8 cellular contexts compared by ENCODE assay signal in genomic region chr1:203673550-203674411, GRCh38. TPM values are rescaled to one million over a fixed set of nuclear protein-coding genes. Genes with fewer than 3 reads are reported as not detected.
DNase-seq lines count a peak whose midpoint lies in the region; ATAC-seq and TF ChIP-seq lines count a peak whose summit lies in the region.

No MANE protein-coding gene starts in this region.

- ATAC-seq in natural killer cell, result peak; percentile 75 to 91 (median 81)
- ATAC-seq in GM18505 (IDR thresholded peaks at IDR 0.05; ENCODE audit: unreplicated experiment), result no peak

- peak; percentile 24 for TF ChIP-seq CTCF in GM13977 (IDR thresholded peaks at IDR 0.05; ENCODE audit: extremely low read depth, insufficient read depth, missing control alignments)
- peak; percentile 44 for TF ChIP-seq CTCF in epithelial cell of esophagus (IDR thresholded peaks at IDR 0.05; ENCODE audit: insufficient read depth, low read depth, low read length, missing control alignments)
- peak; percentile 50 for TF ChIP-seq CTCF in natural killer cell (IDR thresholded peaks at IDR 0.05)
- peak in 2 of 7 experiments; percentile 5 to 10 for TF ChIP-seq CTCF in stomach (IDR thresholded peaks at IDR 0.05)

- H3K4me3 Mint-ChIP-seq in natural killer cell, result peak overlapping the region; percentile 90

- H3K36me3 ChIP-seq in stomach, result no peaks in the 10 kb centered on the region

- H3K36me3 Mint-ChIP-seq in natural killer cell, result no peaks in the 10 kb centered on the region

- DNase-seq in GM13977 (ENCODE audit: low spot score) (peak; percentile 53), epithelial cell of esophagus (ENCODE audit: low read depth) (peak; percentile 92), natural killer cell (peak; percentile 70), stomach (peak; percentile 38), D341Med (ENCODE audit: low spot score) (no peak)
- DNase-seq in NK-92 treated with Interleukin-12 subunit alpha and Interleukin-12 subunit beta, amount 100 ng/mL, for 24 hours (lab: John Stamatoyannopoulos, UW), result peak; percentile 81
- peak; percentile 55 for DNase-seq in activated CD8-positive, alpha-beta memory T cell treated with anti-CD3 and anti-CD28 coated beads, Interleukin-2, amount 50 U/mL, for 1 hour (ENCODE audit: extremely low read depth)

- TF ChIP-seq POLR2A in stomach (IDR thresholded peaks at IDR 0.05) (no peak), GM18505 (IDR thresholded peaks at IDR 0.05; ENCODE audit: borderline replicate concordance, extremely low read depth, insufficient read depth, insufficient read length) (no peak)

- H3K9me3 Mint-ChIP-seq in natural killer cell, result no peaks in the 10 kb centered on the region

- no peaks in the 10 kb centered on the region for H3K27me3 ChIP-seq in stomach

- H3K4me1 ChIP-seq in stomach, result peaks cover 43 to 98% (median 71%) of the 10 kb centered on the region in 4 donors

- intact Hi-C loops in natural killer cell (cut with micrococcal nuclease), result loop anchor here (1.0 to 5.0 kb wide), 9 partner anchors 9 to 386 kb away; partner anchors contain the start of genes ATP2B4 and LAX1
- intact Hi-C loops in stomach (cut with DNase I; ENCODE audit: low total_unique reads), result no loop called here

- peak overlapping the region; percentile 93 to 99 for H3K27ac Mint-ChIP-seq in natural killer cell

- H3K27me3 Mint-ChIP-seq in natural killer cell (ENCODE audit: low read depth in 2 of 2), result no peaks in the 10 kb centered on the region

- in situ Hi-C loops in GM13977 (cut with MboI; ENCODE audit: low pct_unique_long_range_greater_than_20kb, low sequenced_read_pairs, unreplicated experiment), result no loop called here

- WGBS in stomach, 5 donors, result 21 to 57% (median 46%) methylated on average over 13 of the region's 13 CpGs

- peaks cover 76 to 89% of the 10 kb centered on the region in 2 donors for H3K4me1 Mint-ChIP-seq in natural killer cell

- H3K4me3 ChIP-seq in epithelial cell of esophagus (ENCODE audit: low read length), result no peak overlapping the region
- no peak overlapping the region for H3K4me3 ChIP-seq in stomach

- TF ChIP-seq EP300 in stomach (IDR thresholded peaks at IDR 0.05), result no peak

- H3K27ac ChIP-seq in stomach, result peak overlapping the region; percentile 60 to 87 (median 80)

- H3K9me3 ChIP-seq in stomach, result no peaks in the 10 kb centered on the region

RNA-seq across cellular contexts. Expression of gene ATP2B4, which starts 47.1 kb away (rescaled TPM):
- total RNA-seq in natural killer cell (100 to 1,000 TPM; 175 to 235 (median 196) TPM), stomach (100 to 1,000 TPM in 2 of 5 donors, 10 to 100 TPM in 3; 38.5 to 353 (median 78.2) TPM)
- polyA plus RNA-seq in stomach, result 10 to 100 TPM in 1 of 3 donors, 1 to 10 TPM in 2; 4.4 to 23.6 (median 4.8) TPM
